8 cellular contexts compared by ENCODE assay signal in the genomic region with DNA sequence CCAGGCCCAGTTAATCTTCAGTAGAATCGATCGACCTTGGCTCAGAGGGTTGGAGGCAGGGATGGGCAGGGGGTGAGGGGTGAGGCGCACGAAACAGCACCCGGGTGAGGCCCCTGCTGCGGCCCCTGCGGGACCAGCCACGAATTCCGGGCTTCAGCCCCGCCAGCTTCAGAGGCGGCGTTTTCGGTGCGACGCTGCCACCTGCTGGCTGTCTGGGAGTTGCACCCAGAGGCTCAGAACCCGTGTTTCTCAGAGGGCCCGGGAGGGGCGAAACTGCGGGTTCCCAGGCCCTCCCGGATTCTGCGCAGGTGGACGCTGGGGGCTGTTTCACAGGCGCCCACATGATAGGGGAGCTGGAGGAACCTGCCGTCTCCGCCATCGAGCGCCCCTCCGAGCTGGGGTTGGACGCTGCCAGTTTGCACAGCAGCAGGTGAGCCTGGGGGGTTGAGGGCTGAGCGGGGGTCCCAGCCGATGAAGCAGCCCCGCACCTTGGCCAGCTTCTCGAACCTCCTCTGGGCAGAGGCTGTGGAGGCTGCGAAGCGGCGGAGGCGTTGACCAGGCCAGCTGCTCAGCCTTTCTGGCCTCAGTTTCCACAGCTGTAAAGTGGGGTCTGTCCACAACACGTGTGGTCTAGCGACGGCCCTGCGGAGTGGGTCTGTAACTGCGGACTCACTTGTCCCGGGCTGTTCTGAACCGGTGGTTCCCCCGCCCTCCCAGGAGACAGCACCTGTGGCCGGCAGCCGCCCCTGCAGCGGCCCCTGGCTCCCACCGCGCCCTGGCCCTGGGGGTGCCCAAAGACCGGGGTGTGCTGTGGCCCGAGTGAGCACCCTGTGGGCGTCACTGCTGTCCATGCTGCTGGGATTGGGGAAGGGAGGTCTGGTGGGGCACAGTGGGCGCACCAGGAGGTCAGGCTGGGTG. TPM values are rescaled to one million over a fixed set of nuclear protein-coding genes. Genes with fewer than 3 reads are reported as not detected.
DNase-seq lines count a peak whose midpoint lies in the region; ATAC-seq lines count a peak whose summit lies in the region.

No MANE protein-coding gene starts in this region.

- H3K9ac ChIP-seq in BLaER1 treated with 17β-estradiol and CSF1 and Interleukin-3, amounts not matched to agents 10 nM and 100 nM, result peak overlapping the region in 5 of 11 experiments; percentile 2 to 70 (median 64); a peak in 9 of 22 replicates

- H3K27ac ChIP-seq in BLaER1 treated with 17β-estradiol and CSF1 and Interleukin-3, amounts not matched to agents 10 nM and 100 nM, result peak overlapping the region in 3 of 11 experiments; percentile 4 to 61 (median 59); a peak in 5 of 22 replicates

- peaks cover 0 to 58% (median 43%) of the 10 kb centered on the region in 11 experiments; a peak in 20 of 22 replicates for H4K20me1 ChIP-seq in BLaER1 treated with 17β-estradiol and CSF1 and Interleukin-3, amounts not matched to agents 10 nM and 100 nM

- H3K4me2 ChIP-seq in BLaER1 treated with 17β-estradiol and CSF1 and Interleukin-3, amounts not matched to agents 10 nM and 100 nM, result peak overlapping the region; percentile 90 to 100 (median 97)

- H3K27me3 ChIP-seq in BLaER1 treated with 17β-estradiol and CSF1 and Interleukin-3, amounts not matched to agents 10 nM and 100 nM, result peaks cover 57 to 97% (median 64%) of the 10 kb centered on the region in 11 experiments

- H3K4me1 ChIP-seq in BLaER1 treated with 17β-estradiol and CSF1 and Interleukin-3, amounts not matched to agents 10 nM and 100 nM, result peaks cover 37 to 86% (median 84%) of the 10 kb centered on the region in 10 experiments

- DNase-seq in NCI-H345 treated with DMSO at 0.1 percent for 48 hours (lab: John Stamatoyannopoulos, UW; ENCODE audit: unreplicated experiment), result peak; percentile 67
- peak; percentile 85 for DNase-seq in activated CD4-positive, alpha-beta T cell treated with anti-CD3 and anti-CD28 coated beads, Interleukin-2, amount 50 U/mL, for 1 hour
- DNase-seq in dermis microvascular lymphatic vessel endothelial cell (ENCODE audit: low read depth in 2 of 2), result peak; percentile 21 to 63
- peak; percentile 67 for DNase-seq in medulla oblongata (ENCODE audit: extremely low spot score)
- peak; percentile 64 to 75 for DNase-seq in stimulated activated CD8-positive, alpha-beta memory T cell treated with anti-CD3 and anti-CD28 coated beads, Interleukin-2, amount 100 ng/mL, for 48 hours (ENCODE audit: low read depth in 2 of 2)

- ATAC-seq in GM19035 (IDR thresholded peaks at IDR 0.05; ENCODE audit: unreplicated experiment) (peak; percentile 50), HG03196 (IDR thresholded peaks at IDR 0.05; ENCODE audit: unreplicated experiment) (peak; percentile 45)

- peaks cover 18 to 19% (median 18%) of the 10 kb centered on the region in 11 experiments for H3K9me3 ChIP-seq in BLaER1 treated with 17β-estradiol and CSF1 and Interleukin-3, amounts not matched to agents 10 nM and 100 nM (replicated peaks in 1 of 11)

- H3K36me3 ChIP-seq in BLaER1 treated with 17β-estradiol and CSF1 and Interleukin-3, amounts not matched to agents 10 nM and 100 nM, result peaks cover 0 to 2% (median 0%) of the 10 kb centered on the region in 11 experiments; a peak in 1 of 22 replicates

- H3K4me3 ChIP-seq in BLaER1 treated with 17β-estradiol and CSF1 and Interleukin-3, amounts not matched to agents 10 nM and 100 nM, result peak overlapping the region in 9 of 10 experiments; percentile 27 to 62 (median 51); a peak in 15 of 20 replicates

RNA-seq across cellular contexts. Expression of gene BHLHE23, which starts 2.5 kb away (rescaled TPM):
- total RNA-seq in dermis microvascular lymphatic vessel endothelial cell, result not detected in 2 replicates

RNA-seq across cellular contexts. Expression of gene SLC17A9, which starts 56.8 kb away (rescaled TPM):
- total RNA-seq in dermis microvascular lymphatic vessel endothelial cell, result 5.4 and 6.2 TPM in 2 replicates
